In the genomic region with DNA sequence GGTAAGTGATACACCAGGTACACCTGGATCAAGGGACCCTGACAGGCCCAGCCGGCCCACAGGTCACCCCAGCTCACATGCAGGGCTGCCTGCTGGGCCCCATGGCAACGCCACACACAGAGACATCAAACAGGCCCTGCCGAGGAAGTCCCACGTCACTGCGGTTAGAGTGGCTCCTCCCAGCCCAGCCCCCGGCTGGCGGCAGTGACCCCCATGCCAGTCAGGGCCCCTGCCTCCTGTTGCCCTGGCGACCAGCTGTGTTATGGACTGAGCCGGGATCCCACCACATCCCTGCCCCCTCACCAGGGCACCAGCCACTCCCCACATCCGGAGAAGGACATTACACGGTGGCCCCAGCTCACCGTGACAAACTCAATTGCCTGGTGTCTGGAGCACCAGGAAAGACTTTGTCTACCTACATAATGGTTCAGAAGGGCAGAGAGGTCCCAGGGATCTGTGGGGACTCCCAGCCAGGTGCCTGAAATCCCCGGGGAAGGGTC, we compare ENCODE assay signal across 8 cellular contexts. TPM values are rescaled to one million over a fixed set of nuclear protein-coding genes. Genes with fewer than 3 reads are reported as not detected.
DNase-seq lines count a peak whose midpoint lies in the region; ATAC-seq, FAIRE-seq and TF ChIP-seq lines count a peak whose summit lies in the region.

No MANE protein-coding gene starts in this region.

- H3K27me3 ChIP-seq in OCI-LY1 (ENCODE audit: insufficient read depth, low read length): 0 out of 2 replicates have a peak, but pooled peaks cover 3% of the 10 kb centered on the region
- H3K27me3 ChIP-seq in naive thymus-derived CD4-positive, alpha-beta T cell (ENCODE audit: control insufficient read depth in 2 of 2, insufficient read depth in 2 of 2, low read length in 2 of 2): no peaks in the 10 kb centered on the region

- H2AFZ ChIP-seq in OCI-LY1 (ENCODE audit: low read length): no peak overlapping the region

- TF ChIP-seq POLR2A in erythroblast (IDR thresholded peaks at IDR 0.05; ENCODE audit: low read length): peak; percentile 35

- peak overlapping the region; percentile 51; the same call in 1 of the 2 replicates for H3K4me2 ChIP-seq in OCI-LY1 (ENCODE audit: low read length)

- FAIRE-seq in GM18507 (lab: Jason Lieb, UNC): peak; percentile 91

- peaks cover 0 to 3% (median 0%) of the 10 kb centered on the region in 5 donors for H3K27me3 Mint-ChIP-seq in naive thymus-derived CD4-positive, alpha-beta T cell

- H3K27ac Mint-ChIP-seq in naive thymus-derived CD4-positive, alpha-beta T cell: peak overlapping the region; percentile 99 to 100 (median 100)

- intact Hi-C loops in naive thymus-derived CD4-positive, alpha-beta T cell (cut with micrococcal nuclease): loop anchor here (1.0 to 10.0 kb wide), 18 partner anchors 7 to 1054 kb away; partner anchors contain the start of genes ADGRE5 (in 2 of the 2), RFX1 (in 2 of the 2), TECR (in 2 of the 2) and IER2 (in 1 of the 2)

- H4K20me1 ChIP-seq in OCI-LY1 (ENCODE audit: insufficient read depth, low read length): no peaks in the 10 kb centered on the region

- no peak overlapping the region for H3K27ac ChIP-seq in OCI-LY1 (ENCODE audit: low read depth, low read length, poor library complexity, severe bottlenecking)
- H3K27ac ChIP-seq in naive thymus-derived CD4-positive, alpha-beta T cell (ENCODE audit: low read depth, low read length): peak overlapping the region; percentile 95

- no peaks in the 10 kb centered on the region for H3K9me3 ChIP-seq in OCI-LY1 (ENCODE audit: low read length)
- no peaks in the 10 kb centered on the region for H3K9me3 ChIP-seq in naive thymus-derived CD4-positive, alpha-beta T cell (ENCODE audit: control insufficient read depth in 2 of 3, low read length in 3 of 3)

- peaks cover 34% of the 10 kb centered on the region for H3K4me1 ChIP-seq in OCI-LY1 (ENCODE audit: insufficient read depth, low read length, severe bottlenecking)
- H3K4me1 ChIP-seq in naive thymus-derived CD4-positive, alpha-beta T cell (ENCODE audit: control insufficient read depth in 2 of 2, insufficient read depth in 2 of 2, low read length in 2 of 2): peaks cover 49 to 55% of the 10 kb centered on the region in 2 donors

- H3K9ac ChIP-seq in OCI-LY1 (ENCODE audit: low read length): no peak overlapping the region

- H3K79me2 ChIP-seq in OCI-LY1 (ENCODE audit: insufficient read depth, low read length): no peaks in the 10 kb centered on the region

- DNase-seq in A172 (ENCODE audit: low spot score) (peak; percentile 97), GM18507 (ENCODE audit: extremely low spot score, insufficient read length, low read depth) (peak; percentile 82), activated T-cell treated with anti-CD3 and anti-CD28 coated beads for 24 hours (ENCODE audit: low read depth) (peak; percentile 89), erythroblast (lab: John Stamatoyannopoulos, UW) (peak; percentile 92 to 93)
- DNase-seq in naive thymus-derived CD4-positive, alpha-beta T cell: peak; percentile 91 to 98 (median 97)
- DNase-seq in stimulated activated naive CD4-positive, alpha-beta T cell treated with Interleukin-2 at 50 U/mL for 16 hours (lab: John Stamatoyannopoulos, UW): peak; percentile 94

- ATAC-seq in HG03045 (IDR thresholded peaks at IDR 0.05; ENCODE audit: unreplicated experiment): peak; percentile 46
- peak; percentile 75 for ATAC-seq in naive thymus-derived CD4-positive, alpha-beta T cell

- peak overlapping the region; percentile 82 to 96 (median 90) for H3K4me3 Mint-ChIP-seq in naive thymus-derived CD4-positive, alpha-beta T cell

- peaks cover 0 to 7% (median 0%) of the 10 kb centered on the region in 11 donors for H3K9me3 Mint-ChIP-seq in naive thymus-derived CD4-positive, alpha-beta T cell

- peak overlapping the region; percentile 34 for H3K4me3 ChIP-seq in OCI-LY1 (ENCODE audit: low read depth, low read length, poor library complexity, severe bottlenecking)
- H3K4me3 ChIP-seq in naive thymus-derived CD4-positive, alpha-beta T cell (ENCODE audit: low read length): peak overlapping the region; percentile 72

- CTCF ChIA-PET in naive thymus-derived CD4-positive, alpha-beta T cell (lab: Charles Lee): interaction anchor here (1.6 to 5.9 kb wide), 2 partner anchors 10 to 16 kb away, joined by 9 to 37 read pairs; no protein-coding TSS in a partner anchor

- H3K4me1 Mint-ChIP-seq in naive thymus-derived CD4-positive, alpha-beta T cell: peaks cover 19 to 64% (median 56%) of the 10 kb centered on the region in 7 donors

- H3K9me2 ChIP-seq in OCI-LY1 (ENCODE audit: low read depth, low read length): no peaks in the 10 kb centered on the region

- H3K36me3 ChIP-seq in OCI-LY1 (ENCODE audit: insufficient read depth, low read length): no peaks in the 10 kb centered on the region
- H3K36me3 ChIP-seq in naive thymus-derived CD4-positive, alpha-beta T cell (ENCODE audit: control insufficient read depth in 2 of 3, insufficient read depth in 3 of 3, low read length in 3 of 3): no peaks in the 10 kb centered on the region

- no peak for TF ChIP-seq CTCF in OCI-LY1 (IDR thresholded peaks at IDR 0.05; ENCODE audit: low read length)

- POLR2A ChIA-PET in naive thymus-derived CD4-positive, alpha-beta T cell (lab: Charles Lee): interaction anchor here (0.6 to 4.7 kb wide), 14 partner anchors 7 to 231 kb away, joined by 3 to 20 read pairs (median 4); partner anchors contain the start of gene ZSWIM4

- H3K36me3 Mint-ChIP-seq in naive thymus-derived CD4-positive, alpha-beta T cell: peaks cover 0 to 2% (median 0%) of the 10 kb centered on the region in 5 donors

- no peaks in the 10 kb centered on the region for H3F3A ChIP-seq in OCI-LY1 (ENCODE audit: insufficient read depth, low read length)

RNA-seq across cellular contexts. Expression of gene NANOS3, which starts 30.4 kb away (rescaled TPM):
- total RNA-seq in A172 (2014; rRNA removed; shearing (Covaris generic)): not detected in 2 replicates
- total RNA-seq in naive thymus-derived CD4-positive, alpha-beta T cell: 1 to 10 TPM in 2 of 5 experiments, not detected in 3; 1.3 to 3.4 TPM
- polyA plus RNA-seq in naive thymus-derived CD4-positive, alpha-beta T cell: not detected

RNA-seq across cellular contexts. Expression of gene ZSWIM4, which starts 51.3 kb away (rescaled TPM):
- 4.5 and 6.8 TPM in 2 replicates for total RNA-seq in A172 (2014; rRNA removed; shearing (Covaris generic))
- 1 to 10 TPM; 4.8 to 7.8 (median 5.9) TPM for total RNA-seq in naive thymus-derived CD4-positive, alpha-beta T cell
- 1 to 10 TPM in 1 of 2 donors, under 1 TPM in 1; 0.73 to 1.6 TPM for polyA plus RNA-seq in naive thymus-derived CD4-positive, alpha-beta T cell

RNA-seq across cellular contexts. Expression of gene BRME1, which starts 59.3 kb away (rescaled TPM):
- total RNA-seq in A172 (2014; rRNA removed; shearing (Covaris generic)): 0.48 and 3.0 TPM in 2 replicates
- total RNA-seq in naive thymus-derived CD4-positive, alpha-beta T cell: 10 to 100 TPM in 1 of 5 experiments, 1 to 10 TPM in 4; 1.8 to 13.7 (median 2.9) TPM
- polyA plus RNA-seq in naive thymus-derived CD4-positive, alpha-beta T cell: 1 to 10 TPM in 1 of 2 donors, under 1 TPM in 1; 0.56 to 1.6 TPM

RNA-seq across cellular contexts. Expression of gene CC2D1A, which starts 59.4 kb away (rescaled TPM):
- 29.7 and 30.8 TPM in 2 replicates for total RNA-seq in A172 (2014; rRNA removed; shearing (Covaris generic))
- 10 to 100 TPM; 21.0 to 33.1 (median 29.8) TPM for total RNA-seq in naive thymus-derived CD4-positive, alpha-beta T cell
- polyA plus RNA-seq in naive thymus-derived CD4-positive, alpha-beta T cell: 10 to 100 TPM in 1 of 2 donors, 1 to 10 TPM in 1; 4.1 to 13.3 TPM
